Comparison of ENCODE assay signal across 8 cellular contexts in the genomic region with DNA sequence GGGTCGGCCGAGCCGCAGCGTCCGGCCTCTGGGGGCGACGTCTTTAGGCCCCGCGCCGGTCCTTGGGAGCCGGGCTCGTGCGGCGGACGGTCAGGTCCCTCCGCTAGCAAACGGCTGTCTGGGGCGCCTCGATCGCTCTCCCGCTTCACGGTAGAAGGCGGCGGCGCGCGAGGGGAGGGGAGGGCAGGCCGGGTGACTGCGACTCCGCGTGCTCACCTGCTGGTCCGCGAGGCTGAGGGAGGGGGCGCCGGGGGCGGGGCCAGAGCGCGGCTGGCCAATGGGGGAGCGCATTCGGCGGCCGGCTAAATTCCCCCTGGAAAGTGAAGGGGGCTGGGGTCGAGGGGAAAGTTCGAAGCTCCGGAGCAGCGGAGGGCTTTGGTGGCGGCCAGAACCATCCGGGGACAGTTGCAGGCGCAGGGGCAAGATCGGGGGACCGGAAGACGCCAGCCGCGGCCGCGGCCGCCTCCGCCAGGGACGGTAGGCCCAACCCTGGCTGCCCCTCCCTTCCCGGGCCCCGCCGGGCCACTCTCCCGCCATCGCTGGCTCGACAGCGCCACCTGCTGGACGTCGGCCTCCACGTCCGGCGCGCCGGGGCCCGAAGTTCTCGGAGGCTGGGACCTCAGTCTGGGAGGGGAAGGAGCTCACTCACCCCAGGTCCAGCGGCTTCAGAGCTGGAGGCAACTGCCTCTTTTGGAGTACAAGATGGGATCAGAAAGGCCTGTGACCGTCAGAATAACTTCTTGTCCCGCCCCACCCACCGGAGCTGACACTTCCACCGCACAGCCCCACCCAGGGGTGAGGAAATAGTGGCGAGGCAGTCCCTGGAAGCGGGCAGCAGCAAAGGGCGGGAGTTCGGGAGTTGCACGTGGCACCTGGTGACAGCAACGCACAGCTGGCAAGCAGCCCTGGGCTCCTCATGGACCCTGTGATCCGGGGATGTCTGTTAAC. TPM values are rescaled to one million over a fixed set of nuclear protein-coding genes. Genes with fewer than 3 reads are reported as not detected.
DNase-seq lines count a peak whose midpoint lies in the region; ATAC-seq and TF ChIP-seq lines count a peak whose summit lies in the region.

No MANE protein-coding gene starts in this region.

- CTCF ChIA-PET in activated CD4-positive, alpha-beta T cell treated with anti-CD3 and anti-CD28 coated beads for 36 hours (lab: Charles Lee), result interaction anchor here (0.6 to 3.0 kb wide), 26 partner anchors 17 to 459 kb away, joined by 3 to 31 read pairs (median 4); partner anchors contain the start of gene UTP14A

- peaks cover 4% of the 10 kb centered on the region for H3K36me3 Mint-ChIP-seq in activated CD4-positive, alpha-beta T cell treated with anti-CD3 and anti-CD28 coated beads for 36 hours (ENCODE audit: low read depth)

- H3K27me3 Mint-ChIP-seq in activated CD4-positive, alpha-beta T cell treated with anti-CD3 and anti-CD28 coated beads for 36 hours, result no peaks in the 10 kb centered on the region

- ATAC-seq in GM18873 (IDR thresholded peaks at IDR 0.05; ENCODE audit: low FRiP score, unreplicated experiment) (peak; percentile 69), HG03135 (IDR thresholded peaks at IDR 0.05; ENCODE audit: unreplicated experiment) (peak; percentile 82), left lobe of liver (peak; percentile 98)
- peak; percentile 91 for ATAC-seq in activated CD4-positive, alpha-beta T cell treated with anti-CD3 and anti-CD28 coated beads for 36 hours

- no peak for DNase-seq in AG09319 (ENCODE audit: extremely low read depth, low read depth)
- peak; percentile 93 for DNase-seq in NCI-H2227 treated with DMSO at 0.1 percent for 48 hours (lab: John Stamatoyannopoulos, UW)
- peak; percentile 90 for DNase-seq in activated CD4-positive, alpha-beta T cell treated with anti-CD3 and anti-CD28 coated beads for 36 hours
- peak; percentile 85 for DNase-seq in coronary artery (ENCODE audit: low spot score)
- DNase-seq in left lobe of liver (ENCODE audit: low spot score), result peak; percentile 76
- DNase-seq in stimulated activated CD4-positive, alpha-beta T cell treated with anti-CD3 and anti-CD28 coated beads, Interleukin-1b, Interleukin-23, amount 100 ng/mL, for 48 hours, result peak; percentile 78

- H3K27ac ChIP-seq in coronary artery, result peak overlapping the region; percentile 35 to 83

- no peaks in the 10 kb centered on the region for H3K9me3 Mint-ChIP-seq in activated CD4-positive, alpha-beta T cell treated with anti-CD3 and anti-CD28 coated beads for 36 hours (ENCODE audit: low read depth)

- H3K4me3 ChIP-seq in coronary artery, result peak overlapping the region; percentile 68

- TF ChIP-seq CTCF in AG09319 (IDR thresholded peaks at IDR 0.05; ENCODE audit: low read depth, low read length), result peak; percentile 58
- TF ChIP-seq CTCF in coronary artery (IDR thresholded peaks at IDR 0.05), result peak; percentile 70

- H3K4me1 Mint-ChIP-seq in activated CD4-positive, alpha-beta T cell treated with anti-CD3 and anti-CD28 coated beads for 36 hours, result peaks cover 4% of the 10 kb centered on the region

- H3K27ac Mint-ChIP-seq in activated CD4-positive, alpha-beta T cell treated with anti-CD3 and anti-CD28 coated beads for 36 hours, result peak overlapping the region; percentile 55

- peak overlapping the region; percentile 65 for H3K4me3 Mint-ChIP-seq in activated CD4-positive, alpha-beta T cell treated with anti-CD3 and anti-CD28 coated beads for 36 hours

- POLR2A ChIA-PET in activated CD4-positive, alpha-beta T cell treated with anti-CD3 and anti-CD28 coated beads for 36 hours (lab: Charles Lee), result interaction anchor here (0.6 to 0.7 kb wide), 2 partner anchors 81 to 216 kb away, joined by 3 read pairs; no protein-coding TSS in a partner anchor

- intact Hi-C loops in activated CD4-positive, alpha-beta T cell treated with anti-CD3 and anti-CD28 coated beads for 36 hours (cut with DNase I, micrococcal nuclease), result loop anchor here (1.0 to 5.0 kb wide), 8 partner anchors 78 to 453 kb away; partner anchors contain the start of genes BCORL1 (in 1 of the 2), SLC25A14 (in 1 of the 2) and ZDHHC9 (in 1 of the 2)

RNA-seq across cellular contexts. Expression of gene ELF4, which starts 49.9 kb away (rescaled TPM):
- total RNA-seq in activated CD4-positive, alpha-beta T cell treated with anti-CD3 and anti-CD28 coated beads for 36 hours, result 10 to 100 TPM; 23.9 to 27.5 TPM
- 1.4 TPM for total RNA-seq in left lobe of liver

Comparison
In these comparisons a context has a peak if more than half of its experiments do, and no peak if none do; other contexts are left out.
1. RNA of gene ELF4, which starts 49.9 kb away (total RNA-seq): 23.9 to 27.5 TPM in activated CD4-positive, alpha-beta T cell treated with anti-CD3 and anti-CD28 coated beads for 36 hours; 1.4 TPM in left lobe of liver (single experiment); every median in the first group is over 10 times any median in the second.
2. Peak in every context shown above with its lines, with median percentiles within 50 percentile points of each other: ATAC-seq.